ENCODE assay signal across 23 cellular contexts in the genomic region with DNA sequence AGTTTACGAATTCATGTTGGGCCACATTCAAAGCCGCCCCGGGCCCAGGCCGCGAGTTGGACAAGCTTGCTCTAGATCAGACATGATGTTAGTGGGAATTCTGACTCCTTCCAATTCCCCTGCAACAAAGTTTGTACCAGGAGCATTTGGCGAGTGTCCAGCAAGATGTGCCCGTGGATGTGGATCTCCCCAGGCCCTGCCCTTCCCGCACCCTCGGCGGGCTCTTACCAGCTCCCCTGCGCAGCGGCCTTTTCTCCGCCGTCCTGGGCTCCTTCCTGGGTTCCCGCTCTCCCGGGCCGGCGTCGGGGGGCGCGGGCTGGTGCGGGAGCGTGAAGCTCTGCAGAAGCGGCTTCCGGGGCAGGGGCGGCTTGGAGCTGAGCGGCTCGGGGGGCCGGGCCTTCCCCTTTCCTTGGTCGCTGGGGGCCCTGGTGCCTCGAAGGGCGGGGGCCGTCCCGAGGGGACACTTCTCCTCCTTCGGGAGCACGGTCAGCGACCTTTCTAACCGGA.
DNase-seq lines count a peak whose midpoint lies in the region; ATAC-seq, FAIRE-seq and TF ChIP-seq lines count a peak whose summit lies in the region.
"Had no signal": no experiment of that assay in that cellular context is flagged by ENCODE, and none has a peak within 500 bp of the region (broad histone marks: within the 10 kb centered on the region; RNA-seq: fewer than 3 reads in every experiment).

No MANE protein-coding gene starts in this region.

- TF ChIP-seq POLR2A in spleen (IDR thresholded peaks at IDR 0.05), result no peak

- H3K4me3 ChIP-seq in lung (no peak overlapping the region), spleen (peak overlapping the region in 1 of 8 donors; percentile 70)
- H3K4me3 ChIP-seq: hepatocyte had no signal

- H3K4me3 Mint-ChIP-seq in activated CD8-positive, alpha-beta memory T cell treated with anti-CD3 and anti-CD28 coated beads, Interleukin-2, amount 10 ng/mL, durations not matched to agents 7 days and 5 days, result peak overlapping the region; percentile 12
- peak overlapping the region; percentile 20 for H3K4me3 Mint-ChIP-seq in central memory CD8-positive, alpha-beta T cell
- H3K4me3 Mint-ChIP-seq: activated naive CD4-positive, alpha-beta T cell treated with anti-CD3 and anti-CD28 coated beads, Interleukin-2, amount 50 U/mL, for 24 hours had no signal

- CTCF ChIA-PET in activated CD8-positive, alpha-beta memory T cell treated with anti-CD3 and anti-CD28 coated beads, Interleukin-2, amount 10 ng/mL, durations not matched to agents 7 days and 5 days (lab: Charles Lee), result interaction anchor here (0.6 to 2.5 kb wide), 21 partner anchors 15 to 200 kb away, joined by 3 to 14 read pairs (median 3); no protein-coding TSS in a partner anchor

- H3K27me3 Mint-ChIP-seq in activated CD8-positive, alpha-beta memory T cell treated with anti-CD3 and anti-CD28 coated beads, Interleukin-2, amount 10 ng/mL, durations not matched to agents 7 days and 5 days, result peaks cover 7% of the 10 kb centered on the region
- no peaks in the 10 kb centered on the region for H3K27me3 Mint-ChIP-seq in central memory CD8-positive, alpha-beta T cell
- H3K27me3 Mint-ChIP-seq: activated naive CD4-positive, alpha-beta T cell treated with anti-CD3 and anti-CD28 coated beads, Interleukin-2, amount 50 U/mL, for 24 hours had no signal

- FAIRE-seq in GM19239 (lab: Jason Lieb, UNC), result no peak
- FAIRE-seq: islet of Langerhans had no signal

- no peaks in the 10 kb centered on the region for H3K27me3 ChIP-seq in lung (ENCODE audit: control insufficient read depth, insufficient read depth)
- peaks cover 0 to 21% (median 13%) of the 10 kb centered on the region in 7 donors for H3K27me3 ChIP-seq in spleen (replicated peaks in 1 of 7)
- H3K27me3 ChIP-seq: BE2C, thyroid gland had no signal

- H3K27ac ChIP-seq in lung (ENCODE audit: low read depth in 1 of 2, low read length in 1 of 2) (peak overlapping the region; percentile 83 to 91), spleen (peak overlapping the region in 1 of 8 donors; percentile 91)
- H3K27ac ChIP-seq: hepatocyte, RWPE1 had no signal

- H3K36me3 ChIP-seq in lung (ENCODE audit: control insufficient read depth in 2 of 2, insufficient read depth in 2 of 2, low read length in 2 of 2), result no peaks in the 10 kb centered on the region
- H3K36me3 ChIP-seq in spleen, result no peaks in the 10 kb centered on the region
- H3K36me3 ChIP-seq: BE2C, thyroid gland had no signal

- no peak for TF ChIP-seq CTCF in lung (IDR thresholded peaks at IDR 0.05; ENCODE audit: control extremely low read depth, extremely low read depth)
- TF ChIP-seq CTCF in spleen (IDR thresholded peaks at IDR 0.05 in 8 of 11, conservative IDR thresholded peaks at IDR 0.05 in 3 of 11), result no peak

- H3K9me3 ChIP-seq in lung (ENCODE audit: control insufficient read depth in 2 of 2, insufficient read depth in 1 of 2, low read length in 1 of 2), result no peaks in the 10 kb centered on the region
- H3K9me3 ChIP-seq in spleen, result peaks cover 0 to 7% (median 0%) of the 10 kb centered on the region in 8 donors
- H3K9me3 ChIP-seq: BE2C, Caco-2, thyroid gland had no signal

- no peak for DNase-seq in activated CD8-positive, alpha-beta memory T cell treated with anti-CD3 and anti-CD28 coated beads, Interleukin-2, amount 10 ng/mL, durations not matched to agents 7 days and 5 days
- no peak for DNase-seq in activated CD8-positive, alpha-beta memory T cell treated with anti-CD3 and anti-CD28 coated beads, Interleukin-2, amount 50 U/mL, for 4 hours
- peak in 1 of 2 donors; percentile 13 for DNase-seq in central memory CD8-positive, alpha-beta T cell (ENCODE audit: low spot score in 2 of 2)
- DNase-seq in lung (ENCODE audit: low spot score) (no peak), spleen (peak; percentile 74), GM19239 (ENCODE audit: insufficient read length, low spot score) (no peak)
- DNase-seq: anterior cingulate cortex, BE2C, Caco-2, caudate nucleus, dorsolateral prefrontal cortex, GOT3, NCI-H1092, NCI-H187 treated with DMSO at 0.1 percent for 48 hours, NCI-H2227 treated with DMSO at 0.1 percent for 48 hours, NCI-H748 treated with DMSO at 0.1 percent for 48 hours had no signal

- peaks cover 5% of the 10 kb centered on the region for H3K4me1 Mint-ChIP-seq in activated CD8-positive, alpha-beta memory T cell treated with anti-CD3 and anti-CD28 coated beads, Interleukin-2, amount 10 ng/mL, durations not matched to agents 7 days and 5 days
- peaks cover 26% of the 10 kb centered on the region for H3K4me1 Mint-ChIP-seq in central memory CD8-positive, alpha-beta T cell

- no peak for ATAC-seq in activated CD8-positive, alpha-beta memory T cell treated with anti-CD3 and anti-CD28 coated beads, Interleukin-2, amount 10 ng/mL, durations not matched to agents 7 days and 5 days
- ATAC-seq in central memory CD8-positive, alpha-beta T cell (replicated peaks; ENCODE audit: extremely low read depth, poor library complexity, severe bottlenecking), result no peak
- ATAC-seq in lung (ENCODE audit: insufficient read depth, low FRiP score) (no peak), GM19324 (IDR thresholded peaks at IDR 0.05; ENCODE audit: low FRiP score, unreplicated experiment) (no peak), HG03025 (IDR thresholded peaks at IDR 0.05; ENCODE audit: low FRiP score, unreplicated experiment) (no peak)

- H3K4me1 ChIP-seq in lung (ENCODE audit: control insufficient read depth in 2 of 2, insufficient read depth in 2 of 2, low read length in 2 of 2) (peaks cover 3 to 10% of the 10 kb centered on the region in 2 donors), spleen (peaks cover 0 to 70% (median 24%) of the 10 kb centered on the region in 6 donors)
- H3K4me1 ChIP-seq: BE2C had no signal

- 93 to 95% methylated on average over 33 to 38 of the region's 38 CpGs for WGBS in lung, 2 donors
- 92 to 95% (median 94%) methylated on average over 21 to 38 of the region's 38 CpGs for WGBS in spleen, 5 donors

- no peaks in the 10 kb centered on the region for H3K36me3 Mint-ChIP-seq in activated CD8-positive, alpha-beta memory T cell treated with anti-CD3 and anti-CD28 coated beads, Interleukin-2, amount 10 ng/mL, durations not matched to agents 7 days and 5 days
- peaks cover 4% of the 10 kb centered on the region for H3K36me3 Mint-ChIP-seq in central memory CD8-positive, alpha-beta T cell (ENCODE audit: insufficient read depth)
- H3K36me3 Mint-ChIP-seq: activated naive CD4-positive, alpha-beta T cell treated with anti-CD3 and anti-CD28 coated beads, Interleukin-2, amount 50 U/mL, for 24 hours had no signal

- intact Hi-C loops in spleen (cut with DNase I; ENCODE audit: low total_unique reads), result no loop called here

- no peak overlapping the region for H3K27ac Mint-ChIP-seq in activated CD8-positive, alpha-beta memory T cell treated with anti-CD3 and anti-CD28 coated beads, Interleukin-2, amount 10 ng/mL, durations not matched to agents 7 days and 5 days
- no peak overlapping the region for H3K27ac Mint-ChIP-seq in central memory CD8-positive, alpha-beta T cell (ENCODE audit: low read depth)

- H3K9me3 Mint-ChIP-seq in activated CD8-positive, alpha-beta memory T cell treated with anti-CD3 and anti-CD28 coated beads, Interleukin-2, amount 10 ng/mL, durations not matched to agents 7 days and 5 days (ENCODE audit: low read depth), result no peaks in the 10 kb centered on the region
- no peaks in the 10 kb centered on the region for H3K9me3 Mint-ChIP-seq in central memory CD8-positive, alpha-beta T cell
- H3K9me3 Mint-ChIP-seq: activated naive CD4-positive, alpha-beta T cell treated with anti-CD3 and anti-CD28 coated beads, Interleukin-2, amount 50 U/mL, for 24 hours had no signal
